In the genomic region with DNA sequence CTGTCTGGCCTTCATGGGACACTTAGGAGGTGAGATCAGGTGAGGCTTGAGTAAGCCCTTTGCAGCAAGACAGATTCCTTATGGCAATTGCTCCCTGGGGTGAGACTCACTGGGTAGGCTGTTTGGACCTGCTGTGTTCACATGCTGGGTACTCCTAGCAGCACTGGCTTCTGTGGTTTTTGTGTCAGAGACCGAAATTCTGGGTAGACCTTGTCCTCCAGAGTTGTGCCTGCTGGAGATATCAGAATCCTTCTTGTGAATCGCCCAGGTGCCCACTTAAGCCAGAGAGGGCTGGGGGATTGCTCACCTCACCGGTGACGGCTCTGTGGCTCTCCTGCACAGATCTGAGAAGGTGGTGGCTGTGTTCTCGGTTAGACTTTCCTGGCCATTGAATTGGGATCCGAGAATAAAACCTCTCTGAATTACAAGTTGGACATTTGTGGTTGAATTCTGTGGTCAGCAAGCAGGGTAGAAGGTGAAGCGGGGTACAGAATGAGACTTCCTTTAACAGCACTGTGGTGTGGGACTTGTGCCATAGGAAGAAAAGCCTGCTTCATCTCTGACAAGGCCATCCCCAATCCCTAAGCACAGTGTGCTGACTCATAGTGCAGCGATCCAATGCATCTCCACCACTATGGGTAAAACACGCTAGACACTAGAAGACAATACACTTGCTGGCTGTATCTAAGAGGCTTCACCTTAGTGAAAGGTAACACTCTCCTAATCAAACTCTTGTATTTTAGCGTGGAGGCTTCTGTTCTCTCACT, we compare ENCODE assay signal across 15 cellular contexts. TPM values are rescaled to one million over a fixed set of nuclear protein-coding genes. Genes with fewer than 3 reads are reported as not detected.
A peak's percentile ranks its signal among the peaks of the same experiment; 100 is the strongest.
DNase-seq lines count a peak whose midpoint lies in the region; ATAC-seq and TF ChIP-seq lines count a peak whose summit lies in the region.
"Had no signal": no experiment of that assay in that cellular context is flagged by ENCODE, and none has a peak within 500 bp of the region (broad histone marks: within the 10 kb centered on the region; RNA-seq: fewer than 3 reads in every experiment).

No MANE protein-coding gene starts in this region.

- H3K27ac ChIP-seq in heart left ventricle (peak overlapping the region in 4 of 12 donors; percentile 1 to 37 (median 20)), temporal lobe (ENCODE audit: low read depth, low read length) (peak overlapping the region; percentile 33)
- H3K27ac ChIP-seq: PC-9 had no signal

- H3K36me3 Mint-ChIP-seq in WTC11: no peaks in the 10 kb centered on the region
- H3K36me3 Mint-ChIP-seq: naive thymus-derived CD4-positive, alpha-beta T cell had no signal

- no peak for TF ChIP-seq CTCF in WTC11 (IDR thresholded peaks at IDR 0.05)
- no peak for TF ChIP-seq CTCF in heart left ventricle (IDR thresholded peaks at IDR 0.05)

- DNase-seq in NCI-H82 (lab: John Stamatoyannopoulos, UW): peak; percentile 13
- no peak for DNase-seq in NCI-H82 treated with DMSO at 0.1 percent for 48 hours (lab: John Stamatoyannopoulos, UW; ENCODE audit: unreplicated experiment)
- DNase-seq in WTC11 (ENCODE audit: low spot score): no peak
- DNase-seq in heart left ventricle: peak in 1 of 5 donors; percentile 42
- no peak for DNase-seq in MV-4-11 (lab: John Stamatoyannopoulos, UW)
- DNase-seq in activated T-cell treated with anti-CD3 and anti-CD28 coated beads for 4 hours: no peak
- no peak for DNase-seq in activated T-cell treated with anti-CD3 and anti-CD28 coated beads, Interleukin-2, amount 50 U/mL, for 48 hours
- DNase-seq: 8988T; activated CD8-positive, alpha-beta memory T cell treated with anti-CD3 and anti-CD28 coated beads for 24 hours; activated naive CD4-positive, alpha-beta T cell treated with Interleukin-2 at 50 U/mL for 16 hours; cortex of kidney; naive thymus-derived CD4-positive, alpha-beta T cell had no signal

- H3K4me1 Mint-ChIP-seq in WTC11: peaks cover 2% of the 10 kb centered on the region; the same call in 1 of the 2 replicates

- peaks cover 0 to 23% (median 4%) of the 10 kb centered on the region in 12 donors for H3K4me1 ChIP-seq in heart left ventricle

- H3K36me3 ChIP-seq in heart left ventricle: peaks cover 0 to 5% (median 3%) of the 10 kb centered on the region in 9 donors

- WGBS in heart left ventricle, 4 donors: 78 to 86% (median 79%) methylated on average over 10 of the region's 10 CpGs

- TF ChIP-seq POLR2A in heart left ventricle (IDR thresholded peaks at IDR 0.05): no peak

- no peaks in the 10 kb centered on the region for H3K9me3 ChIP-seq in heart left ventricle

- ATAC-seq in WTC11 (no peak), heart left ventricle (peak in 3 of 4 donors; percentile 71 to 79 (median 71))
- ATAC-seq: GM12878; naive thymus-derived CD4-positive, alpha-beta T cell had no signal

- H3K27me3 Mint-ChIP-seq in WTC11 (ENCODE audit: low read depth): no peaks in the 10 kb centered on the region

- H3K9me3 Mint-ChIP-seq in WTC11: no peaks in the 10 kb centered on the region
- H3K9me3 Mint-ChIP-seq: naive thymus-derived CD4-positive, alpha-beta T cell had no signal

- no peak overlapping the region for H3K27ac Mint-ChIP-seq in WTC11

- POLR2A ChIA-PET in WTC11 (lab: Charles Lee): no interaction called here

- intact Hi-C loops in heart left ventricle (cut with DNase I): loop anchor here in 4 of 10 donors (10.0 kb wide), 3 partner anchors 297 to 467 kb away; partner anchors contain the start of gene NCAM1 (in 3 of the 4)

- H3K4me3 ChIP-seq in heart left ventricle: no peak overlapping the region
- H3K4me3 ChIP-seq: GM12878, PC-9 had no signal

- CTCF ChIA-PET in WTC11 (lab: Charles Lee): no interaction called here

- H3K4me3 Mint-ChIP-seq in WTC11: no peak overlapping the region
- H3K4me3 Mint-ChIP-seq: naive thymus-derived CD4-positive, alpha-beta T cell had no signal

- no peaks in the 10 kb centered on the region for H3K27me3 ChIP-seq in heart left ventricle

TF ChIP-seq in WTC11, 78 proteins besides CTCF, POLR2A, EP300 and RAD21:
- TF ChIP-seq ARID4B (CRISPR knock-in tag; IDR thresholded peaks at IDR 0.05; ENCODE audit: borderline replicate concordance): no peak
- no peak for TF ChIP-seq ZMAT4 (CRISPR knock-in tag; IDR thresholded peaks at IDR 0.05)
- no peak for TF ChIP-seq IRF2 (CRISPR knock-in tag; IDR thresholded peaks at IDR 0.05; ENCODE audit: borderline replicate concordance, low read depth)
- TF ChIP-seq ZNF423 (CRISPR knock-in tag; IDR thresholded peaks at IDR 0.05): 0 out of 2 replicates have a peak, but pooled peaks have one; percentile 14
- TF ChIP-seq RELA (CRISPR knock-in tag; IDR thresholded peaks at IDR 0.05; ENCODE audit: borderline replicate concordance): no peak
- no peak for TF ChIP-seq FOXJ3 (CRISPR knock-in tag; IDR thresholded peaks at IDR 0.05; ENCODE audit: borderline replicate concordance)

RNA-seq across cellular contexts. Expression of gene TTC12, which starts 52.5 kb away (rescaled TPM):
- total RNA-seq in WTC11 (2021): 7.6 to 11.5 TPM (median 10.9 TPM) in 3 replicates
- 10 to 100 TPM in 3 of 9 donors, 1 to 10 TPM in 6; 3.5 to 11.9 (median 7.9) TPM for total RNA-seq in heart left ventricle
- polyA plus RNA-seq in heart left ventricle: 1 to 10 TPM; 2.7 to 3.8 TPM
- 2.7 TPM for total RNA-seq in temporal lobe
